ENCODE assay signal across 17 cellular contexts in the genomic region with DNA sequence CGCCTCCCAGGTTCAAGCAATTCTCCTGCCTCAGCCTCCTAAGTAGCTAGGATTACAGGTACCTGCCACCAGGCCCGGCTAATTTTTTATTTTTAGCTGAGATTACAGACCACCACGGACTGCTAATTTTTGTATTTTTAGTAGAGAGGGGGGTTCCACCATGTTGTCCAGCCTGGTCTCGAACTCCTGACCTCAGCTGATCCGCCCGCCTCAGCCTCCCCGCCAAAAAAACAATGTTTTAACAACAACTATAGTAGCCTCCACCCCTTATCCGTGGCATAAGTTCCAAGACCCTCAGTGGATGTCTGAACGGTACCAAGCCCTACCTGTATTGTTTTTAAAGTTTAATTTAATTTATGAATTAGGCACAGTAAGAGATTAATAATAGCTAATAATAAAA. TPM values are rescaled to one million over a fixed set of nuclear protein-coding genes. Genes with fewer than 3 reads are reported as not detected.
DNase-seq lines count a peak whose midpoint lies in the region; ATAC-seq and TF ChIP-seq lines count a peak whose summit lies in the region.
"Had no signal": no experiment of that assay in that cellular context is flagged by ENCODE, and none has a peak within 500 bp of the region (broad histone marks: within the 10 kb centered on the region; RNA-seq: fewer than 3 reads in every experiment).

No MANE protein-coding gene starts in this region.

- H3K27ac ChIP-seq in breast epithelium = peak overlapping the region; percentile 76 to 85
- H3K27ac ChIP-seq in mammary epithelial cell (ENCODE audit: insufficient read depth, low read depth, low read length) = no peak overlapping the region
- peak overlapping the region; percentile 48 to 57 (median 54) for H3K27ac ChIP-seq in sigmoid colon
- H3K27ac ChIP-seq: 22Rv1 had no signal

- no peak for TF ChIP-seq EP300 in sigmoid colon (IDR thresholded peaks at IDR 0.05)

- no peaks in the 10 kb centered on the region for H3K4me1 ChIP-seq in breast epithelium
- no peaks in the 10 kb centered on the region for H3K4me1 ChIP-seq in mammary epithelial cell (ENCODE audit: insufficient read depth, low read length)
- H3K4me1 ChIP-seq in sigmoid colon = peaks cover 0 to 21% (median 19%) of the 10 kb centered on the region in 4 donors

- H3K4me3 Mint-ChIP-seq in stimulated activated effector memory CD8-positive, alpha-beta T cell treated with anti-CD3 and anti-CD28 coated beads, Interleukin-12 subunit alpha, Interleukin-12 subunit beta, amount 100 ng/mL, for 72 hours = no peak overlapping the region
- no peak overlapping the region for H3K4me3 Mint-ChIP-seq in activated CD4-positive, alpha-beta T cell treated with anti-CD3 and anti-CD28 coated beads, Interleukin-2, amount 10 ng/mL, durations not matched to agents 24 days and 14 days
- H3K4me3 Mint-ChIP-seq: immature natural killer cell, memory B cell, nephron progenitor cell had no signal

- intact Hi-C loops in breast epithelium (cut with DNase I; ENCODE audit: low total_unique reads) (no loop called here), mammary epithelial cell (cut with micrococcal nuclease) (no loop called here), sigmoid colon (cut with DNase I) (no loop called here)
- intact Hi-C loops in activated CD4-positive, alpha-beta T cell treated with anti-CD3 and anti-CD28 coated beads, Interleukin-2, amount 10 ng/mL, durations not matched to agents 24 days and 14 days (cut with micrococcal nuclease) = no loop called here

- no peak overlapping the region for H3K9ac ChIP-seq in mammary epithelial cell (ENCODE audit: insufficient read depth, low read length)

- no peaks in the 10 kb centered on the region for H3K27me3 Mint-ChIP-seq in activated CD4-positive, alpha-beta T cell treated with anti-CD3 and anti-CD28 coated beads, Interleukin-2, amount 10 ng/mL, durations not matched to agents 24 days and 14 days
- H3K27me3 Mint-ChIP-seq: memory B cell had no signal

- peaks cover 26% of the 10 kb centered on the region for H3K36me3 Mint-ChIP-seq in stimulated activated effector memory CD8-positive, alpha-beta T cell treated with anti-CD3 and anti-CD28 coated beads, Interleukin-12 subunit alpha, Interleukin-12 subunit beta, amount 100 ng/mL, for 72 hours
- peaks cover 17% of the 10 kb centered on the region for H3K36me3 Mint-ChIP-seq in activated CD4-positive, alpha-beta T cell treated with anti-CD3 and anti-CD28 coated beads, Interleukin-2, amount 10 ng/mL, durations not matched to agents 24 days and 14 days (ENCODE audit: low read depth)

- in situ Hi-C loops in mammary epithelial cell (cut with MboI; ENCODE audit: low sequenced_read_pairs in 2 of 2) = no loop called here

- H4K20me1 ChIP-seq in mammary epithelial cell (ENCODE audit: insufficient read depth, low read length) = no peaks in the 10 kb centered on the region

- TF ChIP-seq CTCF in breast epithelium (IDR thresholded peaks at IDR 0.05) = no peak
- TF ChIP-seq CTCF in mammary epithelial cell (conservative IDR thresholded peaks at IDR 0.05 in 1 of 2, IDR thresholded peaks at IDR 0.05 in 1 of 2; ENCODE audit: extremely low read depth in 1 of 2, insufficient read depth in 1 of 2, low read depth in 1 of 2, low read length in 2 of 2) = no peak
- no peak for TF ChIP-seq CTCF in fibroblast of mammary gland (conservative IDR thresholded peaks at IDR 0.05; ENCODE audit: control insufficient read depth, insufficient read depth, low read depth, low read length)
- no peak for TF ChIP-seq CTCF in sigmoid colon (IDR thresholded peaks at IDR 0.05)

- H3K4me2 ChIP-seq in mammary epithelial cell (ENCODE audit: insufficient read depth, low read depth, low read length) = no peak overlapping the region

- DNase-seq in breast epithelium (ENCODE audit: low spot score in 2 of 2) = no peak
- no peak for DNase-seq in mammary epithelial cell
- no peak for DNase-seq in fibroblast of mammary gland (ENCODE audit: low read depth)
- DNase-seq in sigmoid colon = peak; percentile 46
- peak; percentile 27 for DNase-seq in ureter (ENCODE audit: low spot score)
- no peak for DNase-seq in stimulated activated effector memory CD8-positive, alpha-beta T cell treated with anti-CD3 and anti-CD28 coated beads, Interleukin-12 subunit alpha, Interleukin-12 subunit beta, amount 100 ng/mL, for 72 hours (ENCODE audit: low spot score in 2 of 2)
- no peak for DNase-seq in activated CD4-positive, alpha-beta T cell treated with anti-CD3 and anti-CD28 coated beads, Interleukin-2, amount 10 ng/mL, durations not matched to agents 24 days and 14 days
- DNase-seq: activated CD4-positive, alpha-beta T cell treated with anti-CD3 and anti-CD28 coated beads for 4 hours; BE2C; immature natural killer cell; NCI-H187 treated with DMSO at 0.1 percent for 48 hours; nephron progenitor cell; stimulated activated CD4-positive, alpha-beta T cell treated with anti-CD3 and anti-CD28 coated beads, Interleukin-15, amount 100 ng/mL, for 24 hours; stimulated activated naive CD4-positive, alpha-beta T cell had no signal

- CTCF ChIA-PET in mammary epithelial cell (lab: Charles Lee; ENCODE audit: low non-redundant PET) = no interaction called here

- no peaks in the 10 kb centered on the region for H3K9me3 Mint-ChIP-seq in stimulated activated effector memory CD8-positive, alpha-beta T cell treated with anti-CD3 and anti-CD28 coated beads, Interleukin-12 subunit alpha, Interleukin-12 subunit beta, amount 100 ng/mL, for 72 hours
- no peaks in the 10 kb centered on the region for H3K9me3 Mint-ChIP-seq in activated CD4-positive, alpha-beta T cell treated with anti-CD3 and anti-CD28 coated beads, Interleukin-2, amount 10 ng/mL, durations not matched to agents 24 days and 14 days
- H3K9me3 Mint-ChIP-seq: immature natural killer cell, memory B cell had no signal

- peaks cover 61% of the 10 kb centered on the region for H3K79me2 ChIP-seq in mammary epithelial cell (ENCODE audit: insufficient read depth, low read length)

- peaks cover 15% of the 10 kb centered on the region for H3K4me1 Mint-ChIP-seq in stimulated activated effector memory CD8-positive, alpha-beta T cell treated with anti-CD3 and anti-CD28 coated beads, Interleukin-12 subunit alpha, Interleukin-12 subunit beta, amount 100 ng/mL, for 72 hours
- H3K4me1 Mint-ChIP-seq in activated CD4-positive, alpha-beta T cell treated with anti-CD3 and anti-CD28 coated beads, Interleukin-2, amount 10 ng/mL, durations not matched to agents 24 days and 14 days = peaks cover 16% of the 10 kb centered on the region

- H2AFZ ChIP-seq in mammary epithelial cell (ENCODE audit: low read depth, low read length) = no peak overlapping the region

- H3K4me3 ChIP-seq in breast epithelium (peak overlapping the region in 1 of 3 donors; percentile 22), mammary epithelial cell (replicated peaks in 1 of 3; ENCODE audit: insufficient read depth in 1 of 3, low read depth in 2 of 3, low read length in 3 of 3) (no peak overlapping the region), fibroblast of mammary gland (ENCODE audit: control insufficient read depth, low read depth, low read length) (peak overlapping the region; percentile 11), sigmoid colon (no peak overlapping the region)

- H3K9me3 ChIP-seq in breast epithelium (no peaks in the 10 kb centered on the region), mammary epithelial cell (replicated peaks; ENCODE audit: insufficient read depth, low read length) (no peaks in the 10 kb centered on the region), sigmoid colon (no peaks in the 10 kb centered on the region)
- H3K9me3 ChIP-seq: BE2C had no signal

- H3K36me3 ChIP-seq in breast epithelium (no peaks in the 10 kb centered on the region), mammary epithelial cell (ENCODE audit: insufficient read depth, low read length) (peaks cover 3% of the 10 kb centered on the region), sigmoid colon (peaks cover 0 to 20% (median 6%) of the 10 kb centered on the region in 4 donors)

- no peak for ATAC-seq in GM19455 (IDR thresholded peaks at IDR 0.05; ENCODE audit: unreplicated experiment)
- no peak for ATAC-seq in stimulated activated effector memory CD8-positive, alpha-beta T cell treated with anti-CD3 and anti-CD28 coated beads, Interleukin-12 subunit alpha, Interleukin-12 subunit beta, amount 100 ng/mL, for 72 hours

- 84% methylated on average over 9 of the region's 9 CpGs for WGBS in mammary epithelial cell (ENCODE audit: low coverage, missing lambda C conversion rate)
- whole genome bisulfite sequencing in sigmoid colon, 2 donors = 87 to 90% methylated on average over 9 of the region's 9 CpGs

- dilution Hi-C loops in mammary epithelial cell (cut with HindIII; ENCODE audit: low sequenced_read_pairs) = no loop called here

- no peak overlapping the region for H3K27ac Mint-ChIP-seq in stimulated activated effector memory CD8-positive, alpha-beta T cell treated with anti-CD3 and anti-CD28 coated beads, Interleukin-12 subunit alpha, Interleukin-12 subunit beta, amount 100 ng/mL, for 72 hours
- H3K27ac Mint-ChIP-seq in activated CD4-positive, alpha-beta T cell treated with anti-CD3 and anti-CD28 coated beads, Interleukin-2, amount 10 ng/mL, durations not matched to agents 24 days and 14 days = no peak overlapping the region
- H3K27ac Mint-ChIP-seq: immature natural killer cell, memory B cell had no signal

- TF ChIP-seq POLR2A in breast epithelium (IDR thresholded peaks at IDR 0.05) (no peak), sigmoid colon (IDR thresholded peaks at IDR 0.05) (no peak)

- H3K27me3 ChIP-seq in breast epithelium (no peaks in the 10 kb centered on the region), mammary epithelial cell (ENCODE audit: insufficient read depth, low read length) (no peaks in the 10 kb centered on the region), sigmoid colon (no peaks in the 10 kb centered on the region)
- H3K27me3 ChIP-seq: BE2C had no signal

- no TSS peak for BruUV-seq in mammary epithelial cell (replicated peaks; lab: Mats Ljungman, UMichigan)

RNA-seq across cellular contexts. Expression of a gene that starts 48.2 kb away (rescaled TPM):
- 10 to 100 TPM; 11.3 to 31.4 (median 24.9) TPM for total RNA-seq in breast epithelium
- 10 to 100 TPM; 26.2 to 46.0 TPM for total RNA-seq in mammary epithelial cell
- polyA plus RNA-seq in mammary epithelial cell = 67.7 TPM
- 60.6 TPM for polyA minus RNA-seq in mammary epithelial cell
- total RNA-seq in sigmoid colon = 10 to 100 TPM; 21.4 to 46.5 (median 24.6) TPM
- polyA plus RNA-seq in sigmoid colon = 10 to 100 TPM; 13.2 to 22.7 (median 18.6) TPM
- total RNA-seq in ureter = 41.8 TPM
- total RNA-seq in activated CD4-positive, alpha-beta T cell treated with anti-CD3 and anti-CD28 coated beads, Interleukin-2, amount 10 ng/mL, durations not matched to agents 24 days and 14 days = 30.6 and 31.0 TPM in 2 replicates

Comparison
In these comparisons a context has a peak if more than half of its experiments do, and no peak if none do; other contexts are left out.
1. DNase-seq: peak in sigmoid colon (single experiment) and ureter (single experiment); none in breast epithelium (0 of 2), mammary epithelial cell (single experiment), fibroblast of mammary gland (single experiment), stimulated activated effector memory CD8-positive, alpha-beta T cell treated with anti-CD3 and anti-CD28 coated beads, Interleukin-12 subunit alpha, Interleukin-12 subunit beta, amount 100 ng/mL, for 72 hours (0 of 2) and activated CD4-positive, alpha-beta T cell treated with anti-CD3 and anti-CD28 coated beads, Interleukin-2, amount 10 ng/mL, durations not matched to agents 24 days and 14 days (single experiment).